ENCODE assay signal across 8 cellular contexts in the genomic region with DNA sequence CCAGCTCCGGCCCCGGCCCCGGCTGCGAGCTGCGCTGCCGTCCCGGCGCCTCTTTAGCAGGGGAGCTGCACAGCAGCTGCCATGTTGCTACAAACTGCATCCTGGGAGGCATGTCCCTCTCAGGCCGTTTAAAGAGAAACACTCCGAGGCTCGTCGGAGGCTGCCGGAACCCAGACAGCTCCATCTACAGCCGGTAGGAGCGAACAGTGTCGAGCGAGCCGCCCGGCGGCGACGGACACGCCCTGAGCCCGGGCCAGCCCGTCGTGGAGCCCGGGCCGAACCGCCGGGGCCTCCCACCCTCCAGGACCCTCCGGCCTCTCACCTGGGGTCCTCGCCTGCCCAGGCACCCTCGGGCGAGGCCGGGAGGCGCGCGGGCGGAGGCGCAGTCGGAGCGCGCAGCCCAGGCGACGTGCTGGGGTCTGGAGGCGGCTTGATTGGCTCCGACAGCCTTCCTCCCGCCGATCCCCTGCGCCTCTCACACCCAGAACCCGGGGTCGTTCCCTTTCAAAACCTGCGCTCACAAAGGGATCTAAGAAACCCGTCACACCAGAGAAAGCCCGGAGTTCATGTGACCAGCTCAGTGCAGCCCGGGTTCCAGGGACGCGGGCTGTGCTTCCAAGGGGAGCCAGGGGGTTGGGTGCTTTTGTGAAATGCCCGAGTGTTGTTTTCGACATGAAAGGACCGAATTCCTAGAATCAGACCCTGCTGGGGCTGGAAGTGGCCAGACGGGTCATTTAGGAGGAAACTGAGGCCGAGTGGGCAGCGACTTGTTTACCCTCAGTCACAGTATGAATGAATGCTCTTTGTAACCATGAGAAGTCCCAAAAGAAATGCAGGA. TPM values are rescaled to one million over a fixed set of nuclear protein-coding genes. Genes with fewer than 3 reads are reported as not detected.
DNase-seq lines count a peak whose midpoint lies in the region; ATAC-seq and TF ChIP-seq lines count a peak whose summit lies in the region.

ZNF777 (minus strand) TSS at position 570 of the 838 bp plus-strand sequence. CDS start 5,040 bp downstream, outside the sequence.

- TF ChIP-seq CTCF in activated CD8-positive, alpha-beta T cell treated with anti-CD3 and anti-CD28 coated beads for 36 hours (IDR thresholded peaks at IDR 0.05) = peak; percentile 59

- intact Hi-C loops in activated CD8-positive, alpha-beta T cell treated with anti-CD3 and anti-CD28 coated beads for 36 hours (cut with micrococcal nuclease) = no loop called here

- H3K27ac Mint-ChIP-seq in activated CD8-positive, alpha-beta T cell treated with anti-CD3 and anti-CD28 coated beads for 36 hours = peak within 1 kb of the TSS; percentile 86
- H3K27ac Mint-ChIP-seq in memory B cell = peak within 1 kb of the TSS; percentile 77

- peak; percentile 94 for ATAC-seq in HG03457 (IDR thresholded peaks at IDR 0.05; ENCODE audit: unreplicated experiment)
- peak; percentile 95 for ATAC-seq in activated CD8-positive, alpha-beta T cell treated with anti-CD3 and anti-CD28 coated beads for 36 hours
- ATAC-seq in memory B cell (ENCODE audit: low read depth) = peak; percentile 97

- peak within 1 kb of the TSS; percentile 77 for H3K4me3 Mint-ChIP-seq in activated CD8-positive, alpha-beta T cell treated with anti-CD3 and anti-CD28 coated beads for 36 hours
- H3K4me3 Mint-ChIP-seq in memory B cell = peak within 1 kb of the TSS; percentile 85

- CTCF ChIA-PET in activated CD8-positive, alpha-beta T cell treated with anti-CD3 and anti-CD28 coated beads for 36 hours (lab: Charles Lee) = interaction anchor here (0.7 to 3.9 kb wide), 14 partner anchors 14 to 199 kb away, joined by 3 to 21 read pairs (median 5); no protein-coding TSS in a partner anchor

- peaks cover 18% of the 10 kb centered on the region for H3K4me1 Mint-ChIP-seq in activated CD8-positive, alpha-beta T cell treated with anti-CD3 and anti-CD28 coated beads for 36 hours (ENCODE audit: low read depth)
- peaks cover 19% of the 10 kb centered on the region for H3K4me1 Mint-ChIP-seq in memory B cell

- peak; percentile 90 for DNase-seq in CD1c-positive myeloid dendritic cell (ENCODE audit: extremely low spot score)
- DNase-seq in GM19240 (ENCODE audit: insufficient read length, low spot score) = peak; percentile 92
- DNase-seq in NCI-H748 treated with DMSO at 0.1 percent for 48 hours (lab: John Stamatoyannopoulos, UW) = peak; percentile 48
- DNase-seq in activated CD8-positive, alpha-beta T cell treated with anti-CD3 and anti-CD28 coated beads for 36 hours = peak; percentile 87
- DNase-seq in effector CD8-positive, alpha-beta T cell (lab: John Stamatoyannopoulos, UW) = peak; percentile 58
- peak; percentile 75 to 76 for DNase-seq in memory B cell (ENCODE audit: low spot score in 2 of 2)
- DNase-seq in stimulated activated CD8-positive, alpha-beta memory T cell treated with anti-CD3 and anti-CD28 coated beads, Interleukin-12 subunit alpha, Interleukin-12 subunit beta, amount 100 ng/mL, for 24 hours (ENCODE audit: extremely low read depth) = peak; percentile 42

- no peaks in the 10 kb centered on the region for H3K9me3 Mint-ChIP-seq in activated CD8-positive, alpha-beta T cell treated with anti-CD3 and anti-CD28 coated beads for 36 hours
- no peaks in the 10 kb centered on the region for H3K9me3 Mint-ChIP-seq in memory B cell

- peaks cover 9% of the 10 kb centered on the region for H3K27me3 Mint-ChIP-seq in activated CD8-positive, alpha-beta T cell treated with anti-CD3 and anti-CD28 coated beads for 36 hours
- no peaks in the 10 kb centered on the region for H3K27me3 Mint-ChIP-seq in memory B cell

- POLR2A ChIA-PET in activated CD8-positive, alpha-beta T cell treated with anti-CD3 and anti-CD28 coated beads for 36 hours (lab: Charles Lee) = interaction anchor here (0.6 to 2.4 kb wide), 10 partner anchors 10 to 202 kb away, joined by 3 to 8 read pairs (median 4); no protein-coding TSS in a partner anchor

- H3K36me3 Mint-ChIP-seq in activated CD8-positive, alpha-beta T cell treated with anti-CD3 and anti-CD28 coated beads for 36 hours (ENCODE audit: low read depth) = peaks cover 4% of the 10 kb centered on the region
- H3K36me3 Mint-ChIP-seq in memory B cell = peaks cover 2% of the 10 kb centered on the region

RNA-seq across cellular contexts. Expression of gene ZNF777, which starts in this region (rescaled TPM):
- 10 to 100 TPM; 11.7 to 12.5 TPM for total RNA-seq in activated CD8-positive, alpha-beta T cell treated with anti-CD3 and anti-CD28 coated beads for 36 hours

Comparison
In these comparisons a context has a peak if more than half of its experiments do, and no peak if none do; other contexts are left out.
1. Peak in every context shown above with its lines: DNase-seq and ATAC-seq.
2. DNase-seq: peak in every context shown above with its lines; median percentile 92 in GM19240; 90 in CD1c-positive myeloid dendritic cell; 87 in activated CD8-positive, alpha-beta T cell treated with anti-CD3 and anti-CD28 coated beads for 36 hours; 76 in memory B cell; 58 in effector CD8-positive, alpha-beta T cell; 48 in NCI-H748 treated with DMSO at 0.1 percent for 48 hours; 42 in stimulated activated CD8-positive, alpha-beta memory T cell treated with anti-CD3 and anti-CD28 coated beads, Interleukin-12 subunit alpha, Interleukin-12 subunit beta, amount 100 ng/mL, for 24 hours.